Comparison of ENCODE assay signal across 10 cellular contexts in the genomic region with DNA sequence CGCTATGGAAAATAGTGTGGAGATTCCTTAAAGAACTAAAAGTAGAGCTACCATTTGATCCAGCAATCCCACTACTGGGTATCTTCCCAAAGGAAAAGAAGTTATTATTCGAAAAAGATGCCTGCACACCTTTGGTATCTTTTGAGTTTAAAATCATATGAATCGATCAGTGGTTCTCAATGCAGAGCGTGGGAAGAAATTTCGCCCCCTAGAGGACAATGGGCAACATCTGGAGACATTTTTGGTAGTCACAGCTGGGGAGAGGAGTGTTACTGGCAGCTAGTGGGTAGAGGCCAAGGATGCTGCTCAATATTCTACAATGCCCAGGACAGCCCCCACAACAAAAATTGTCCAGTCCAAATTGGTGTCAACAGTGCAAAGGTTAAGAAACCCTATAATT.
DNase-seq lines count a peak whose midpoint lies in the region; ATAC-seq and TF ChIP-seq lines count a peak whose summit lies in the region.
"Had no signal": no experiment of that assay in that cellular context is flagged by ENCODE, and none has a peak within 500 bp of the region (broad histone marks: within the 10 kb centered on the region; RNA-seq: fewer than 3 reads in every experiment).

No MANE protein-coding gene starts in this region.

- no peaks in the 10 kb centered on the region for H3K9me2 ChIP-seq in MM.1S (replicated peaks; ENCODE audit: insufficient read depth, low read length)

- DNase-seq in astrocyte of the spinal cord (ENCODE audit: low read depth, low spot score) (no peak), HuH-7.5 (ENCODE audit: low spot score) (no peak), MM.1S (no peak), NCI-H187 treated with DMSO at 0.1 percent for 48 hours (lab: John Stamatoyannopoulos, UW) (no peak), activated gamma-delta T cell treated with Interleukin-2 at 50 U/mL for 16 hours (no peak)
- DNase-seq: heart left ventricle had no signal

- H3K27ac ChIP-seq in 22Rv1: no peak overlapping the region
- no peak overlapping the region for H3K27ac ChIP-seq in MM.1S (ENCODE audit: low read length)
- H3K27ac ChIP-seq: heart left ventricle, skin epidermis had no signal

- in situ Hi-C loops in astrocyte of the spinal cord (cut with HindIII; ENCODE audit: low sequenced_read_pairs): no loop called here

- peak; percentile 63 for ATAC-seq in HG03342 (IDR thresholded peaks at IDR 0.05; ENCODE audit: unreplicated experiment)
- ATAC-seq: heart left ventricle had no signal

- no peaks in the 10 kb centered on the region for H3K79me2 ChIP-seq in MM.1S (ENCODE audit: low read length)

- no peak overlapping the region for H3K4me3 ChIP-seq in GM12875 (ENCODE audit: low read depth, low read length)
- no peak overlapping the region for H3K4me3 ChIP-seq in astrocyte of the spinal cord (ENCODE audit: low read depth, low read length)
- H3K4me3 ChIP-seq in MM.1S (ENCODE audit: low read length): no peak overlapping the region
- H3K4me3 ChIP-seq: heart left ventricle, skin epidermis had no signal

- H3K4me2 ChIP-seq in MM.1S (ENCODE audit: low read depth, low read length): no peak overlapping the region

- H3K4me1 ChIP-seq in MM.1S (ENCODE audit: low read length): no peaks in the 10 kb centered on the region
- H3K4me1 ChIP-seq: heart left ventricle had no signal

- no peaks in the 10 kb centered on the region for H4K20me1 ChIP-seq in MM.1S (ENCODE audit: insufficient read depth, low read length)

- no peak overlapping the region for H2AFZ ChIP-seq in MM.1S (ENCODE audit: low read length)

- no peaks in the 10 kb centered on the region for H3F3A ChIP-seq in MM.1S (ENCODE audit: insufficient read depth, low read length)

- H3K27me3 ChIP-seq in MM.1S (replicated peaks; ENCODE audit: insufficient read depth, low read length): no peaks in the 10 kb centered on the region
- H3K27me3 ChIP-seq: heart left ventricle had no signal

- H3K9me3 ChIP-seq in MM.1S (replicated peaks; ENCODE audit: insufficient read depth, low read length): no peaks in the 10 kb centered on the region
- H3K9me3 ChIP-seq: heart left ventricle had no signal

- H3K9ac ChIP-seq in MM.1S (ENCODE audit: low read length): no peak overlapping the region

- peak; percentile 75 for TF ChIP-seq CTCF in 22Rv1 (IDR thresholded peaks at IDR 0.05)
- peak; percentile 59; the same call in 1 of the 2 replicates for TF ChIP-seq CTCF in GM12875 (IDR thresholded peaks at IDR 0.05; ENCODE audit: borderline replicate concordance, insufficient read depth, low read depth, low read length)
- TF ChIP-seq CTCF in astrocyte of the spinal cord (IDR thresholded peaks at IDR 0.05; ENCODE audit: low read depth, low read length): peak; percentile 35
- no peak; the same call in 1 of the 2 replicates for TF ChIP-seq CTCF in MM.1S (IDR thresholded peaks at IDR 0.05; ENCODE audit: low read length)

- H3K36me3 ChIP-seq in MM.1S (replicated peaks; ENCODE audit: insufficient read depth, low read length): no peaks in the 10 kb centered on the region
- H3K36me3 ChIP-seq: heart left ventricle had no signal
